Comparison of ENCODE assay signal across 8 cellular contexts in genomic region chr18:9827856-9828793, GRCh38.
DNase-seq lines count a peak whose midpoint lies in the region; ATAC-seq and TF ChIP-seq lines count a peak whose summit lies in the region.

No MANE protein-coding gene starts in this region.

- POLR2A ChIA-PET in RWPE1 (lab: Yijun Ruan, JAX; ENCODE audit: low non-redundant PET): interaction anchor here (0.6 to 0.8 kb wide), 2 partner anchors 28 to 30 kb away, joined by 3 to 4 read pairs; no protein-coding TSS in a partner anchor

- peak overlapping the region; percentile 97 for H3K27ac ChIP-seq in RWPE1

- no peak overlapping the region for H3K4me3 ChIP-seq in retinal pigment epithelial cell (ENCODE audit: low read length)

- CTCF ChIA-PET in RWPE1 (lab: Yijun Ruan, JAX): no interaction called here

- TF ChIP-seq CTCF in RWPE1 (conservative IDR thresholded peaks at IDR 0.05; ENCODE audit: low read depth) (no peak), retinal pigment epithelial cell (conservative IDR thresholded peaks at IDR 0.05; ENCODE audit: low read depth, low read length) (no peak)

- ATAC-seq in HG03521 (IDR thresholded peaks at IDR 0.05; ENCODE audit: unreplicated experiment): no peak

- DNase-seq in GM04504 (ENCODE audit: low read depth): peak; percentile 97
- peak; percentile 97 for DNase-seq in RWPE1 (ENCODE audit: low spot score)
- peak; percentile 97 for DNase-seq in fibroblast of gingiva (ENCODE audit: low read depth)
- peak; percentile 95 for DNase-seq in retinal pigment epithelial cell (ENCODE audit: low read depth)
- DNase-seq in NCI-H2196 treated with DMSO at 0.1 percent for 48 hours (lab: John Stamatoyannopoulos, UW; ENCODE audit: unreplicated experiment): no peak
- DNase-seq in GM19238 (ENCODE audit: insufficient read length, low spot score): no peak
- no peak for DNase-seq in stimulated activated CD4-positive, alpha-beta T cell treated with anti-CD3 and anti-CD28 coated beads, Interleukin-4, amount 100 ng/mL, for 4 hours

Comparison
In these comparisons a context has a peak if more than half of its experiments do, and no peak if none do; other contexts are left out.
1. DNase-seq: peak in GM04504 (single experiment), RWPE1 (single experiment), fibroblast of gingiva (single experiment) and retinal pigment epithelial cell (single experiment); none in NCI-H2196 treated with DMSO at 0.1 percent for 48 hours (single experiment), GM19238 (single experiment) and stimulated activated CD4-positive, alpha-beta T cell treated with anti-CD3 and anti-CD28 coated beads, Interleukin-4, amount 100 ng/mL, for 4 hours (0 of 2).